29 cellular contexts compared by ENCODE assay signal in genomic region chr12:32875990-32876389, GRCh38. TPM values are rescaled to one million over a fixed set of nuclear protein-coding genes. Genes with fewer than 3 reads are reported as not detected.
"Had no signal": no experiment of that assay in that cellular context is flagged by ENCODE, and none has a peak within 500 bp of the region (broad histone marks: within the 10 kb centered on the region; RNA-seq: fewer than 3 reads in every experiment).

No MANE protein-coding gene starts in this region.

- H3K9me3 Mint-ChIP-seq: activated naive CD4-positive, alpha-beta T cell treated with anti-CD3 and anti-CD28 coated beads for 36 hours; activated naive CD8-positive, alpha-beta T cell treated with anti-CD3 and anti-CD28 coated beads, Interleukin-2, amount 10 ng/mL, durations not matched to agents 7 days and 5 days; activated T-helper 1 cell treated with anti-CD3 and anti-CD28 coated beads, Interleukin-12 subunit alpha, Interleukin-12 subunit beta, Interleukin-2, Interleukin-4 antibody, amounts not matched to agents 30 ng/mL and 10 ng/mL and 1 ng/mL, durations not matched to agents 14 hours and 24 hours and 36 hours; central memory CD8-positive, alpha-beta T cell; dendritic cell treated with granulocyte-macrophage colony-stimulating factor and Interleukin-4, amounts not matched to agents 40 ng/mL and 50 ng/mL, for 4 days; endodermal cell; natural killer cell; neural progenitor cell; T-helper 1 cell treated with Interleukin-12 subunit alpha and Interleukin-12 subunit beta and Interleukin-4 antibody, amounts not matched to agents 30 μg/mL and 1 μg/mL, for 36 hours; type B pancreatic cell had no signal

- H3K27me3 ChIP-seq: brain microvascular endothelial cell, neural progenitor cell, vagina had no signal

- H3K27ac Mint-ChIP-seq: activated naive CD4-positive, alpha-beta T cell treated with anti-CD3 and anti-CD28 coated beads for 36 hours; activated naive CD8-positive, alpha-beta T cell treated with anti-CD3 and anti-CD28 coated beads, Interleukin-2, amount 10 ng/mL, durations not matched to agents 7 days and 5 days; activated T-helper 1 cell treated with anti-CD3 and anti-CD28 coated beads, Interleukin-12 subunit alpha, Interleukin-12 subunit beta, Interleukin-2, Interleukin-4 antibody, amounts not matched to agents 30 ng/mL and 10 ng/mL and 1 ng/mL, durations not matched to agents 14 hours and 24 hours and 36 hours; dendritic cell treated with granulocyte-macrophage colony-stimulating factor and Interleukin-4, amounts not matched to agents 40 ng/mL and 50 ng/mL, for 4 days; natural killer cell; neural progenitor cell; T-helper 1 cell treated with Interleukin-12 subunit alpha and Interleukin-12 subunit beta and Interleukin-4 antibody, amounts not matched to agents 30 μg/mL and 1 μg/mL, for 36 hours; type B pancreatic cell had no signal

- H3K27me3 Mint-ChIP-seq: central memory CD8-positive, alpha-beta T cell; dendritic cell treated with granulocyte-macrophage colony-stimulating factor and Interleukin-4, amounts not matched to agents 40 ng/mL and 50 ng/mL, for 4 days; type B pancreatic cell had no signal

- H3K36me3 ChIP-seq: brain microvascular endothelial cell, lower lobe of right lung, neural progenitor cell, thoracic aorta, vagina had no signal

- H3K27ac ChIP-seq: brain microvascular endothelial cell, esophagus muscularis mucosa, lower lobe of right lung, neural progenitor cell, parathyroid adenoma, thoracic aorta, vagina, VCaP had no signal

- H3K4me3 ChIP-seq: esophagus muscularis mucosa, lower lobe of right lung, neural progenitor cell, psoas muscle, thoracic aorta, vagina had no signal

- H3K9me3 ChIP-seq: esophagus muscularis mucosa, lower lobe of right lung, psoas muscle, thoracic aorta, vagina had no signal

- H3K4me1 ChIP-seq: esophagus muscularis mucosa, lower lobe of right lung, parathyroid adenoma, vagina had no signal

- H3K36me3 Mint-ChIP-seq: activated naive CD8-positive, alpha-beta T cell treated with anti-CD3 and anti-CD28 coated beads, Interleukin-2, amount 10 ng/mL, durations not matched to agents 7 days and 5 days; natural killer cell had no signal

- H3K4me3 Mint-ChIP-seq: activated naive CD4-positive, alpha-beta T cell treated with anti-CD3 and anti-CD28 coated beads for 36 hours; activated naive CD8-positive, alpha-beta T cell treated with anti-CD3 and anti-CD28 coated beads, Interleukin-2, amount 10 ng/mL, durations not matched to agents 7 days and 5 days; activated T-helper 1 cell treated with anti-CD3 and anti-CD28 coated beads, Interleukin-12 subunit alpha, Interleukin-12 subunit beta, Interleukin-2, Interleukin-4 antibody, amounts not matched to agents 30 ng/mL and 10 ng/mL and 1 ng/mL, durations not matched to agents 14 hours and 24 hours and 36 hours; central memory CD8-positive, alpha-beta T cell; dendritic cell treated with granulocyte-macrophage colony-stimulating factor and Interleukin-4, amounts not matched to agents 40 ng/mL and 50 ng/mL, for 4 days; endodermal cell; natural killer cell; neural progenitor cell; T-helper 1 cell treated with Interleukin-12 subunit alpha and Interleukin-12 subunit beta and Interleukin-4 antibody, amounts not matched to agents 30 μg/mL and 1 μg/mL, for 36 hours; type B pancreatic cell had no signal

- DNase-seq: activated CD4-positive, alpha-beta T cell treated with anti-CD3 and anti-CD28 coated beads for 4 hours; activated CD4-positive, alpha-beta T cell treated with anti-CD3 and anti-CD28 coated beads, Interleukin-2, amount 50 U/mL, for 4 hours; activated CD8-positive, alpha-beta memory T cell treated with anti-CD3 and anti-CD28 coated beads for 24 hours; activated effector memory CD4-positive, alpha-beta T cell treated with anti-CD3 and anti-CD28 coated beads, Interleukin-2, amount 50 U/mL, for 16 hours; activated naive CD4-positive, alpha-beta T cell treated with anti-CD3 and anti-CD28 coated beads for 36 hours; activated naive CD8-positive, alpha-beta T cell treated with anti-CD3 and anti-CD28 coated beads, Interleukin-2, amount 10 ng/mL, durations not matched to agents 7 days and 5 days; amniotic stem cell; brain microvascular endothelial cell; endodermal cell; foreskin melanocyte; lower lobe of right lung; mesendoderm; natural killer cell; occipital lobe; psoas muscle; stimulated activated naive CD4-positive, alpha-beta T cell treated with Interleukin-2 at 50 U/mL for 16 hours; SW 1271; T-helper 9 cell had no signal

- H3K4me1 Mint-ChIP-seq: activated naive CD8-positive, alpha-beta T cell treated with anti-CD3 and anti-CD28 coated beads, Interleukin-2, amount 10 ng/mL, durations not matched to agents 7 days and 5 days; central memory CD8-positive, alpha-beta T cell; natural killer cell had no signal

RNA-seq across cellular contexts. Expression of gene PKP2, which starts 20.6 kb away (rescaled TPM):
- total RNA-seq: activated T-helper 1 cell treated with anti-CD3 and anti-CD28 coated beads, Interleukin-12 subunit alpha, Interleukin-12 subunit beta, Interleukin-2, Interleukin-4 antibody, amounts not matched to agents 30 ng/mL and 10 ng/mL and 1 ng/mL, durations not matched to agents 14 hours and 24 hours and 36 hours had no signal
